Comparison of ENCODE assay signal across 15 cellular contexts in the genomic region with DNA sequence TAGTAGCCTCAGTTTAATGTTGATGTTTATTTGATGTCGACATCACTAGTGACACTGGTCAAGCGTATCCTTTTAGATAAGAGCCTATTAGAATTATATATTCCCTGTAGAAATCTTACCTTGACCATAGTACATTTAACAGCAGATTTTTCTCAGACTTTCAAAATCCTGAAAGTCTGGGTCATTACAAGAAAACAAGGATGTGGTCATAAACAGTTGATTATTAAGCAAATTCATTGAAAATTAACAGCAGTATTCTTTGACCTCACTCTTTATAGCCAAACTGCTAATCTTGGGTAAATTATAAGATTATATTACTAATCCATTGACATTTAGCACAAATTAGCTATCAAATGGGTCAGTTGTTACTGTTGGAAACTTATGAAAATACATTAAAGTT.
DNase-seq lines count a peak whose midpoint lies in the region; ATAC-seq and TF ChIP-seq lines count a peak whose summit lies in the region.
"Had no signal": no experiment of that assay in that cellular context is flagged by ENCODE, and none has a peak within 500 bp of the region (broad histone marks: within the 10 kb centered on the region; RNA-seq: fewer than 3 reads in every experiment).

No MANE protein-coding gene starts in this region.

- peaks cover 0 to 61% (median 13%) of the 10 kb centered on the region in 4 donors for H3K4me1 ChIP-seq in right lobe of liver
- H3K4me1 ChIP-seq: A549, HAP-1 had no signal

- TF ChIP-seq POLR2A in right lobe of liver (IDR thresholded peaks at IDR 0.05): no peak

- intact Hi-C loops in right lobe of liver (cut with DNase I): no loop called here

- H3K36me3 ChIP-seq in right lobe of liver: no peaks in the 10 kb centered on the region
- H3K36me3 ChIP-seq: HAP-1 had no signal

- peak overlapping the region; percentile 22 to 44 (median 29) for H3K27ac ChIP-seq in right lobe of liver
- H3K27ac ChIP-seq: A549, KMS-11 had no signal

- no peaks in the 10 kb centered on the region for H3K27me3 ChIP-seq in right lobe of liver

- ATAC-seq in GM18909 (IDR thresholded peaks at IDR 0.05; ENCODE audit: poor library complexity, unreplicated experiment) (peak; percentile 48), HG03378 (IDR thresholded peaks at IDR 0.05; ENCODE audit: unreplicated experiment) (peak; percentile 53), right lobe of liver (peak in 3 of 4 donors; percentile 21 to 39 (median 29))
- ATAC-seq: A549; CD8-positive, alpha-beta T cell had no signal

- no peak for TF ChIP-seq CTCF in right lobe of liver (IDR thresholded peaks at IDR 0.05)

- WGBS in right lobe of liver (ENCODE audit: insufficient coverage, low coverage, low lambda C conversion rate, missing lambda C conversion rate): 44% methylated on average over 2 of the region's 2 CpGs

- no peak for DNase-seq in right lobe of liver
- DNase-seq in amniotic stem cell (lab: John Stamatoyannopoulos, UW): no peak
- DNase-seq in GM19238 (ENCODE audit: insufficient read length, low spot score): no peak
- DNase-seq in RPMI8226: no peak
- no peak for DNase-seq in NCI-H2029 treated with DMSO at 0.1 percent for 48 hours (lab: John Stamatoyannopoulos, UW)
- DNase-seq: CD8-positive, alpha-beta T cell; COR-L47; DMS153; DMS79 treated with DMSO at 0.1 percent for 48 hours; GDM1 had no signal

- H3K9me3 ChIP-seq in right lobe of liver: no peaks in the 10 kb centered on the region
- H3K9me3 ChIP-seq: A549, HAP-1 had no signal

- no peak overlapping the region for H3K4me3 ChIP-seq in right lobe of liver
- H3K4me3 ChIP-seq: A549, HAP-1 had no signal
